15 cellular contexts compared by ENCODE assay signal in the genomic region with DNA sequence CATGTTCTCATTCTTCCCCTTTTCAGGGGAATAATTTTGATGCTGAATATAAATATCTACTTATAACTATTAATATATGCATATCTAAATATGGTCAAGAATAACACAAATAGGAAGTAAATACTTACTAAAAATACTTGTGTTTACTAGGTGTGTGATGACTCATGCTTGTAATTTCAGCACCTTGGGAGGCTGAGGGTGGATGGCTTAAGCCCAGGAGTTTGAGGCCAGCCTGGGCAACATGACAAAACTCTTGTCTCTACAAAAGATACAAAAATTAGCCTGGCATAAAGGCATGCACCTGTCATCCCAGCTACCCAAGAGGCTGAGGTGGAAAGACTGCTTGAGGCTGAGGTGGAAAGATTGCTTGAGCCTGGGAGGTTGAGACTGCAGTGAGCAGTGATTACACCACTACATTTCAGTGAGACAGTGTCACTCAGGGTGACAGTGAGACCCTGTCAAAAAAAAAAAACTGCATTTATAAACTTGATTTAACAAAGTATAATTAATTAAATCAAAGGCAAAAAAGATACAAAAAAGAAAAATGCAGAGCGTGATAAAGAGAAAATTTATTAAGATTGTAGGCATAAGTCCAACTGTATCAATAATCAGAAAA.
"Had no signal": no experiment of that assay in that cellular context is flagged by ENCODE, and none has a peak within 500 bp of the region (broad histone marks: within the 10 kb centered on the region; RNA-seq: fewer than 3 reads in every experiment).

No MANE protein-coding gene starts in this region.

- H3K27me3 ChIP-seq: colonic mucosa had no signal

- H3K36me3 ChIP-seq: colonic mucosa, lower lobe of right lung had no signal

- H3K4me3 ChIP-seq: colonic mucosa, lower lobe of right lung had no signal

- FAIRE-seq: endothelial cell of umbilical vein had no signal

- DNase-seq: activated CD4-positive, alpha-beta T cell treated with anti-CD3 and anti-CD28 coated beads for 1 hour; activated CD4-positive, alpha-beta T cell treated with anti-CD3 and anti-CD28 coated beads, Interleukin-2, amount 50 U/mL, for 4 hours; activated CD8-positive, alpha-beta memory T cell treated with anti-CD3 and anti-CD28 coated beads, Interleukin-2, amount 10 ng/mL, durations not matched to agents 7 days and 5 days; activated naive CD4-positive, alpha-beta T cell treated with anti-CD3 and anti-CD28 coated beads, Interleukin-2, amount 10 ng/mL, durations not matched to agents 7 days and 5 days; activated T-cell treated with anti-CD3 and anti-CD28 coated beads, Interleukin-2, amount 50 U/mL, for 1 hour; colonic mucosa; head of caudate nucleus; left colon; lower lobe of right lung; midbrain; naive B cell; stimulated activated CD4-positive, alpha-beta T cell treated with anti-CD3 and anti-CD28 coated beads, Interleukin-2, amount 100 ng/mL, for 48 hours had no signal

- H3K27ac ChIP-seq: colonic mucosa, lower lobe of right lung, VCaP had no signal

- ATAC-seq: activated CD8-positive, alpha-beta memory T cell treated with anti-CD3 and anti-CD28 coated beads, Interleukin-2, amount 10 ng/mL, durations not matched to agents 7 days and 5 days; left colon; lower lobe of right lung; stimulated activated memory B cell treated with anti-CD40 and anti-IgM and Interleukin-4, amounts not matched to agents 10 μg/mL and 1 μg/mL and 100 μg/mL, for 72 hours had no signal

- H3K9me3 ChIP-seq: colonic mucosa, lower lobe of right lung had no signal

- H3K4me1 ChIP-seq: colonic mucosa, lower lobe of right lung had no signal
